In genomic region chr9:35111006-35111933, GRCh38 we compare ENCODE assay signal across 1 cellular context.
TF ChIP-seq lines count a peak whose summit lies in the region.

No MANE protein-coding gene starts in this region.

TF ChIP-seq in A549, 52 proteins besides CTCF, POLR2A, EP300 and RAD21 (continued from another document):
- TF ChIP-seq BHLHE40 (IDR thresholded peaks at IDR 0.05; ENCODE audit: low read depth, low read length) (no peak), JUN (IDR thresholded peaks at IDR 0.05) (peak; percentile 45 to 65; a peak in 2 of 5 replicates), ELK1 (IDR thresholded peaks at IDR 0.05; ENCODE audit: low read depth, low read length) (no peak), RNF2 (IDR thresholded peaks at IDR 0.05; ENCODE audit: borderline replicate concordance, low read depth) (no peak), KDM5A (IDR thresholded peaks at IDR 0.05) (no peak), CEBPB (IDR thresholded peaks at IDR 0.05) (no peak), NR3C1 (IDR thresholded peaks at IDR 0.05) (no peak), FOSL2 (IDR thresholded peaks at IDR 0.05) (0 out of 2 replicates have a peak, but pooled peaks have one; percentile 6), FOSL2 (CRISPR knock-in tag; IDR thresholded peaks at IDR 0.05) (peak; percentile 72; the same call in 1 of the 2 replicates), PBX3 (IDR thresholded peaks at IDR 0.05) (peak; percentile 77), TFCP2L1 (CRISPR knock-in tag; IDR thresholded peaks at IDR 0.05) (no peak), TP53 (CRISPR knock-in tag; IDR thresholded peaks at IDR 0.05) (no peak), PHF8 (IDR thresholded peaks at IDR 0.05; ENCODE audit: borderline replicate concordance, low read depth) (no peak), FOXS1 (CRISPR knock-in tag; IDR thresholded peaks at IDR 0.05) (no peak)
- TF ChIP-seq, protein P1, sequence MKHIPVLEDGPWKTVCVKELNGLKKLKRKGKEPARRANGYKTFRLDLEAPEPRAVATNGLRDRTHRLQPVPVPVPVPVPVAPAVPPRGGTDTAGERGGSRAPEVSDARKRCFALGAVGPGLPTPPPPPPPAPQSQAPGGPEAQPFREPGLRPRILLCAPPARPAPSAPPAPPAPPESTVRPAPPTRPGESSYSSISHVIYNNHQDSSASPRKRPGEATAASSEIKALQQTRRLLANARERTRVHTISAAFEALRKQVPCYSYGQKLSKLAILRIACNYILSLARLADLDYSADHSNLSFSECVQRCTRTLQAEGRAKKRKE (CRISPR knock-in tag; IDR thresholded peaks at IDR 0.05; ENCODE audit: low read depth) = no peak
- TF ChIP-seq, protein P2, sequence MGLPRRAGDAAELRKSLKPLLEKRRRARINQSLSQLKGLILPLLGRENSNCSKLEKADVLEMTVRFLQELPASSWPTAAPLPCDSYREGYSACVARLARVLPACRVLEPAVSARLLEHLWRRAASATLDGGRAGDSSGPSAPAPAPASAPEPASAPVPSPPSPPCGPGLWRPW (IDR thresholded peaks at IDR 0.05) = no peak
